8 cellular contexts compared by ENCODE assay signal in the genomic region with DNA sequence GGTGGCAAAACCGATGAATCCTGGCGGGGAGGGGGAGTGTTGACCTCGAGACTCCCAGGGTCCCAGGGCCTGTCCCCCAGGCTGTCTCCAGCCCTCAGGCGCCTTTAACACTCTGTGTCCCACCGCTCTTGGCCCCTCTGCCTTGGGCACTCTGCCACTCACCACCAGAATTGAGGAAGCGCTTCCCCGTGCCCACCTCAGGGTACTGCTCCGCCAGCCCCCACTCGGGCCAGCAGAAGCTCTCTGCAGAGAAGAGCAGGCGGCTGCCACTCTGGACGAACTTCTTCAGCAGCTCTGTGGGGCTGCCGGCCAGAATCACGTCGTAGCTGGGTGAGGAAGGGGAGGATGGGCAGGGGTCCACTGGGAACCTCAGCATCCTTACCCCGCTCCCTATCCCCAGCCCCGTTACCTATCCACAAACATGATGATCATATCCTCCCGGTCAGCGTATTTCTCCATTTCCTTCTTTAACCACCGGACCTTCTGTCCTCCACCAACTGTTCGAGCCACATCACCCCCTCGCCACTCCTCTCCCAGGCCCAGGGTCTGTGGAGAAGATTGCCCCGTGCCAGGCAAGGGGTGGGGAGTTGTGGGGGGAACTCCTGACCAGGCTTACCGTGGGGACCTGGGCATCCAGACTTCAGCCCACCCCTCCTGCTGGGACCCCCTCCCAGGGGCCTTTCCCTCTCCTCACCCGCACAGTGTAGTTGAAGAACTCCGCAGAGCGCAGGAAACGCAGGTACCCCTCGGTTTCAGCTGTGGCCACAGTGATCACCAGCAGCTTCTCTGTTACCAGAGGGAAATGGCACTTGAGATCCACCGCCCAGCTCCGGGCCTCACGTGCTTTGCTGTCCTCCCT. TPM values are rescaled to one million over a fixed set of nuclear protein-coding genes. Genes with fewer than 3 reads are reported as not detected.
A peak's percentile ranks its signal among the peaks of the same experiment; 100 is the strongest.
DNase-seq lines count a peak whose midpoint lies in the region; ATAC-seq and TF ChIP-seq lines count a peak whose summit lies in the region.

No MANE protein-coding gene starts in this region.

- no peak for ATAC-seq in activated naive CD8-positive, alpha-beta T cell treated with anti-CD3 and anti-CD28 coated beads, Interleukin-2, amount 50 U/mL, for 24 hours

- peak overlapping the region; percentile 95 for H3K4me3 ChIP-seq in ACC112 (ENCODE audit: low read depth, low read length)
- H3K4me3 ChIP-seq in H7 (ENCODE audit: insufficient read depth, low read depth, low read length): peak overlapping the region; percentile 76
- H3K4me3 ChIP-seq in tibial artery: peak overlapping the region; percentile 65 to 94

- DNase-seq in H7: peak; percentile 75
- DNase-seq in activated naive CD8-positive, alpha-beta T cell treated with anti-CD3 and anti-CD28 coated beads, Interleukin-2, amount 50 U/mL, for 24 hours: peak; percentile 10
- peak; percentile 47 to 66 for DNase-seq in tibial artery
- DNase-seq in GM20000 (ENCODE audit: low spot score): no peak
- no peak for DNase-seq in NCI-H2107 treated with DMSO at 0.1 percent for 48 hours (lab: John Stamatoyannopoulos, UW; ENCODE audit: unreplicated experiment)
- DNase-seq in NCI-H2029 treated with DMSO at 0.1 percent for 48 hours (lab: John Stamatoyannopoulos, UW): no peak

- TF ChIP-seq CTCF in tibial artery (IDR thresholded peaks at IDR 0.05): no peak
- no peak for TF ChIP-seq CTCF in GM20000 (IDR thresholded peaks at IDR 0.05; ENCODE audit: extremely low read depth, missing control alignments)

- H3K36me3 ChIP-seq in ACC112 (ENCODE audit: insufficient read depth, low read length) (0 out of 2 replicates have a peak, but pooled peaks cover 3% of the 10 kb centered on the region), H7 (replicated peaks; ENCODE audit: control insufficient read depth, insufficient read depth, low read length) (peaks cover 2% of the 10 kb centered on the region), tibial artery (peaks cover 6 to 47% (median 30%) of the 10 kb centered on the region in 3 donors)

- H3K27ac ChIP-seq in ACC112 (ENCODE audit: low read depth, low read length) (no peak overlapping the region), layer of hippocampus (ENCODE audit: low read depth, low read length) (peak overlapping the region; percentile 98), tibial artery (peak overlapping the region; percentile 81 to 82)

- H3K27me3 ChIP-seq in ACC112 (ENCODE audit: insufficient read depth, low read length) (no peaks in the 10 kb centered on the region), H7 (ENCODE audit: control insufficient read depth, insufficient read depth, low read length) (no peaks in the 10 kb centered on the region; the same call in 1 of the 2 replicates), layer of hippocampus (ENCODE audit: control insufficient read depth, insufficient read depth, low read length) (no peaks in the 10 kb centered on the region), tibial artery (no peaks in the 10 kb centered on the region)

- no peak overlapping the region for H2AFZ ChIP-seq in ACC112 (ENCODE audit: low read length, unreplicated experiment)

- intact Hi-C loops in tibial artery (cut with DNase I; ENCODE audit: low total_unique reads): no loop called here

- H3K4me1 Mint-ChIP-seq in activated naive CD8-positive, alpha-beta T cell treated with anti-CD3 and anti-CD28 coated beads, Interleukin-2, amount 50 U/mL, for 24 hours: peaks cover 36% of the 10 kb centered on the region

- H3K4me1 ChIP-seq in ACC112 (ENCODE audit: control insufficient read depth, insufficient read depth, low read length, unreplicated experiment) (peaks cover 8% of the 10 kb centered on the region), tibial artery (peaks cover 0 to 38% (median 26%) of the 10 kb centered on the region in 4 donors)

- H3K9me3 ChIP-seq in tibial artery: no peaks in the 10 kb centered on the region

- peaks cover 52% of the 10 kb centered on the region for H3K79me2 ChIP-seq in ACC112 (ENCODE audit: control insufficient read depth, insufficient read depth, low read length, unreplicated experiment)

- H3K27ac Mint-ChIP-seq in activated naive CD8-positive, alpha-beta T cell treated with anti-CD3 and anti-CD28 coated beads, Interleukin-2, amount 50 U/mL, for 24 hours: peak overlapping the region; percentile 42

- H3K4me3 Mint-ChIP-seq in activated naive CD8-positive, alpha-beta T cell treated with anti-CD3 and anti-CD28 coated beads, Interleukin-2, amount 50 U/mL, for 24 hours: peak overlapping the region; percentile 97

- no peaks in the 10 kb centered on the region for H3K9me3 Mint-ChIP-seq in activated naive CD8-positive, alpha-beta T cell treated with anti-CD3 and anti-CD28 coated beads, Interleukin-2, amount 50 U/mL, for 24 hours

- H3K36me3 Mint-ChIP-seq in activated naive CD8-positive, alpha-beta T cell treated with anti-CD3 and anti-CD28 coated beads, Interleukin-2, amount 50 U/mL, for 24 hours (ENCODE audit: low read depth): peaks cover 1% of the 10 kb centered on the region

- H3K27me3 Mint-ChIP-seq in activated naive CD8-positive, alpha-beta T cell treated with anti-CD3 and anti-CD28 coated beads, Interleukin-2, amount 50 U/mL, for 24 hours: no peaks in the 10 kb centered on the region

RNA-seq across cellular contexts. Expression of gene PLOD3, which starts 1.2 kb away (rescaled TPM):
- 41.9 and 48.3 TPM in 2 replicates for total RNA-seq in H7 (2014; rRNA removed; shearing (Covaris generic))

RNA-seq across cellular contexts. Expression of gene ZNHIT1, which starts 1.7 kb away (rescaled TPM):
- total RNA-seq in H7 (2014; rRNA removed; shearing (Covaris generic)): 58.9 and 83.3 TPM in 2 replicates

RNA-seq across cellular contexts. Expression of gene MOGAT3, which starts 15.4 kb away (rescaled TPM):
- total RNA-seq in H7 (2014; rRNA removed; shearing (Covaris generic)): 0.52 and 1.00 TPM in 2 replicates

RNA-seq across cellular contexts. Expression of gene CLDN15, which starts 21.4 kb away (rescaled TPM):
- total RNA-seq in H7 (2014; rRNA removed; shearing (Covaris generic)): 4.2 and 6.1 TPM in 2 replicates

RNA-seq across cellular contexts. Expression of gene FIS1, which starts 28.7 kb away (rescaled TPM):
- 141 and 151 TPM in 2 replicates for total RNA-seq in H7 (2014; rRNA removed; shearing (Covaris generic))

Comparison
In these comparisons a context has a peak if more than half of its experiments do, and no peak if none do; other contexts are left out.
1. DNase-seq: peak in H7 (single experiment), activated naive CD8-positive, alpha-beta T cell treated with anti-CD3 and anti-CD28 coated beads, Interleukin-2, amount 50 U/mL, for 24 hours (single experiment) and tibial artery (2 of 2); none in GM20000 (single experiment), NCI-H2107 treated with DMSO at 0.1 percent for 48 hours (single experiment) and NCI-H2029 treated with DMSO at 0.1 percent for 48 hours (single experiment).
2. Peak in every context shown above with its lines, with median percentiles within 50 percentile points of each other: H3K4me3 ChIP-seq.